Comparison of ENCODE assay signal across 15 cellular contexts in genomic region chr10:107425844-107426553, GRCh38.
DNase-seq lines count a peak whose midpoint lies in the region; ATAC-seq and TF ChIP-seq lines count a peak whose summit lies in the region.
"Had no signal": no experiment of that assay in that cellular context is flagged by ENCODE, and none has a peak within 500 bp of the region (broad histone marks: within the 10 kb centered on the region; RNA-seq: fewer than 3 reads in every experiment).

No MANE protein-coding gene starts in this region.

- no peaks in the 10 kb centered on the region for H4K20me1 ChIP-seq in KMS-11 (ENCODE audit: insufficient read depth)

- H3K4me1 ChIP-seq in KMS-11 (ENCODE audit: low read depth, poor library complexity, severe bottlenecking) (peaks cover 6% of the 10 kb centered on the region), mesenchymal stem cell (ENCODE audit: control insufficient read depth, insufficient read depth, low read depth, low read length) (no peaks in the 10 kb centered on the region)

- no peaks in the 10 kb centered on the region for H3K36me3 Mint-ChIP-seq in activated CD4-positive, alpha-beta memory T cell treated with anti-CD3 and anti-CD28 coated beads for 36 hours
- H3K36me3 Mint-ChIP-seq: activated naive CD4-positive, alpha-beta T cell treated with anti-CD3 and anti-CD28 coated beads, Interleukin-2, amount 50 U/mL, for 72 hours had no signal

- H3K79me1 ChIP-seq in mesenchymal stem cell (replicated peaks; ENCODE audit: low read length, poor library complexity, severe bottlenecking), result no peaks in the 10 kb centered on the region

- no peak overlapping the region for H3K4me3 ChIP-seq in KMS-11 (IDR thresholded peaks at IDR 0.05; ENCODE audit: insufficient read depth, low read depth, low read length)
- H3K4me3 ChIP-seq in mesenchymal stem cell (ENCODE audit: insufficient read depth in 1 of 2, low read depth in 1 of 2, low read length in 2 of 2), result peak overlapping the region in 1 of 2 experiments; percentile 59
- H3K4me3 ChIP-seq: lung, smooth muscle cell had no signal

- no peak overlapping the region for H3K23ac ChIP-seq in mesenchymal stem cell (ENCODE audit: low read length in 2 of 2)

- H3K14ac ChIP-seq in mesenchymal stem cell (ENCODE audit: low read length in 2 of 2), result no peak overlapping the region

- peak overlapping the region; percentile 69 for H3K4me2 ChIP-seq in KMS-11
- no peak overlapping the region for H3K4me2 ChIP-seq in mesenchymal stem cell (ENCODE audit: low read length, poor library complexity, severe bottlenecking)
- H3K4me2 ChIP-seq: smooth muscle cell had no signal

- DNase-seq in mesenchymal stem cell (no peak), inferior parietal cortex (ENCODE audit: extremely low spot score) (no peak)
- no peak for DNase-seq in stimulated activated naive CD4-positive, alpha-beta T cell treated with Interleukin-2 at 50 U/mL for 16 hours (lab: John Stamatoyannopoulos, UW)
- no peak for DNase-seq in activated naive CD4-positive, alpha-beta T cell treated with Interleukin-2 at 50 U/mL for 16 hours
- DNase-seq in activated CD4-positive, alpha-beta memory T cell treated with anti-CD3 and anti-CD28 coated beads for 36 hours, result no peak
- DNase-seq: DMS 273 treated with DMSO at 0.1 percent for 48 hours; NCI-H82; stimulated activated naive CD8-positive, alpha-beta T cell treated with anti-CD3 and anti-CD28 coated beads, Interleukin-15, Interleukin-2, amounts not matched to agents 100 U/mL and 50 U/mL, for 24 hours; WERI-Rb-1 had no signal

- no peak for TF ChIP-seq CTCF in KMS-11 (conservative IDR thresholded peaks at IDR 0.05; ENCODE audit: low read depth, low read length)

- H3K27ac ChIP-seq in KMS-11 (no peak overlapping the region), mesenchymal stem cell (ENCODE audit: low read length, poor library complexity, severe bottlenecking) (no peak overlapping the region)
- H3K27ac ChIP-seq: WERI-Rb-1 had no signal

- H3K79me2 ChIP-seq in KMS-11 (ENCODE audit: insufficient read depth, low read depth), result no peaks in the 10 kb centered on the region

- no peaks in the 10 kb centered on the region for H3K36me3 ChIP-seq in KMS-11 (ENCODE audit: insufficient read depth)
- no peaks in the 10 kb centered on the region for H3K36me3 ChIP-seq in mesenchymal stem cell (ENCODE audit: control insufficient read depth in 1 of 2, insufficient read depth in 2 of 2, low read depth in 1 of 2, low read length in 2 of 2)
- H3K36me3 ChIP-seq: WERI-Rb-1 had no signal

- H3K9ac ChIP-seq in KMS-11, result peak overlapping the region; percentile 44; the same call in 1 of the 2 replicates
- H3K9ac ChIP-seq in mesenchymal stem cell (ENCODE audit: low read length), result peak overlapping the region; percentile 27

- H2AK5ac ChIP-seq in mesenchymal stem cell (ENCODE audit: low read length, severe bottlenecking), result no peak overlapping the region

- peak; percentile 49 for ATAC-seq in GM18511 (IDR thresholded peaks at IDR 0.05; ENCODE audit: unreplicated experiment)
- ATAC-seq in GM21423 (IDR thresholded peaks at IDR 0.05; ENCODE audit: unreplicated experiment), result peak; percentile 46
- ATAC-seq: activated naive CD4-positive, alpha-beta T cell treated with anti-CD3 and anti-CD28 coated beads, Interleukin-2, amount 50 U/mL, for 72 hours; stimulated activated naive CD8-positive, alpha-beta T cell treated with anti-CD3 and anti-CD28 coated beads, Interleukin-15, Interleukin-2, amounts not matched to agents 100 U/mL and 50 U/mL, for 24 hours had no signal

- intact Hi-C loops in activated CD4-positive, alpha-beta memory T cell treated with anti-CD3 and anti-CD28 coated beads for 36 hours (cut with micrococcal nuclease), result no loop called here

- H3K9me3 ChIP-seq in mesenchymal stem cell (ENCODE audit: control insufficient read depth, low read length), result no peaks in the 10 kb centered on the region

- WGBS in mesenchymal stem cell, result 82% methylated on average over 8 of the region's 9 CpGs

- no peak overlapping the region for H3K27ac Mint-ChIP-seq in activated CD4-positive, alpha-beta memory T cell treated with anti-CD3 and anti-CD28 coated beads for 36 hours
- H3K27ac Mint-ChIP-seq: activated naive CD4-positive, alpha-beta T cell treated with anti-CD3 and anti-CD28 coated beads, Interleukin-2, amount 50 U/mL, for 72 hours had no signal

- H3K9me3 Mint-ChIP-seq in activated CD4-positive, alpha-beta memory T cell treated with anti-CD3 and anti-CD28 coated beads for 36 hours, result peaks cover 22% of the 10 kb centered on the region

- POLR2A ChIA-PET in activated CD4-positive, alpha-beta memory T cell treated with anti-CD3 and anti-CD28 coated beads for 36 hours (lab: Charles Lee), result no interaction called here

- no peak overlapping the region for H2BK5ac ChIP-seq in mesenchymal stem cell (ENCODE audit: low read depth, low read length, poor library complexity, severe bottlenecking)

- CTCF ChIA-PET in activated CD4-positive, alpha-beta memory T cell treated with anti-CD3 and anti-CD28 coated beads for 36 hours (lab: Charles Lee), result no interaction called here

- H4K8ac ChIP-seq in mesenchymal stem cell (ENCODE audit: low read length), result no peak overlapping the region

- H2BK120ac ChIP-seq in mesenchymal stem cell (ENCODE audit: low read depth, low read length), result no peak overlapping the region

- no peaks in the 10 kb centered on the region for H3K27me3 Mint-ChIP-seq in activated CD4-positive, alpha-beta memory T cell treated with anti-CD3 and anti-CD28 coated beads for 36 hours

- no peak overlapping the region for H3K4ac ChIP-seq in mesenchymal stem cell (ENCODE audit: low read depth in 1 of 2, low read length in 2 of 2)

- H2AFZ ChIP-seq in KMS-11 (ENCODE audit: low read depth) (peak overlapping the region; percentile 96), mesenchymal stem cell (ENCODE audit: low read depth, low read length) (no peak overlapping the region)

- H2BK12ac ChIP-seq in mesenchymal stem cell (ENCODE audit: low read length in 2 of 2), result no peak overlapping the region

- H2BK15ac ChIP-seq in mesenchymal stem cell (ENCODE audit: low read depth, poor library complexity, severe bottlenecking), result no peak overlapping the region

- no peak overlapping the region for H4K91ac ChIP-seq in mesenchymal stem cell (ENCODE audit: low read length)

- no peak overlapping the region for H3K18ac ChIP-seq in mesenchymal stem cell (ENCODE audit: low read depth in 1 of 2, low read length in 2 of 2)

- no peak overlapping the region for H3K4me3 Mint-ChIP-seq in activated CD4-positive, alpha-beta memory T cell treated with anti-CD3 and anti-CD28 coated beads for 36 hours

- H3K4me1 Mint-ChIP-seq in activated CD4-positive, alpha-beta memory T cell treated with anti-CD3 and anti-CD28 coated beads for 36 hours (ENCODE audit: low read depth), result no peaks in the 10 kb centered on the region

- H3K27me3 ChIP-seq in KMS-11 (ENCODE audit: insufficient read depth, low read depth) (no peaks in the 10 kb centered on the region), mesenchymal stem cell (ENCODE audit: control insufficient read depth in 1 of 2, insufficient read depth in 1 of 2, low read length in 2 of 2) (no peaks in the 10 kb centered on the region)
